18 cellular contexts compared by ENCODE assay signal in genomic region chr11:132831272-132831671, GRCh38.
"Had no signal": no experiment of that assay in that cellular context is flagged by ENCODE, and none has a peak within 500 bp of the region (broad histone marks: within the 10 kb centered on the region; RNA-seq: fewer than 3 reads in every experiment).

No MANE protein-coding gene starts in this region.

- H3K27me3 Mint-ChIP-seq: naive B cell had no signal

- H3K4me1 ChIP-seq: esophagus muscularis mucosa, foreskin keratinocyte, gastroesophageal sphincter, heart right ventricle, left lung, lower lobe of right lung had no signal

- H3K4me1 Mint-ChIP-seq: naive B cell had no signal

- H3K36me3 ChIP-seq: esophagus muscularis mucosa, gastroesophageal sphincter, heart right ventricle, left lung, lower lobe of right lung had no signal

- H3K4me3 Mint-ChIP-seq: mesothelial cell of epicardium, naive B cell had no signal

- H3K36me3 Mint-ChIP-seq: mesothelial cell of epicardium, naive B cell had no signal

- H3K27ac ChIP-seq: coronary artery, dorsolateral prefrontal cortex, esophagus muscularis mucosa, foreskin keratinocyte, gastroesophageal sphincter, heart right ventricle, left lung, lower lobe of right lung had no signal

- ATAC-seq: foreskin keratinocyte, gastroesophageal sphincter, heart right ventricle, left cardiac atrium, left lung, left ventricle myocardium superior, lower lobe of right lung, mucosa of descending colon had no signal

- H3K4me3 ChIP-seq: coronary artery, dorsolateral prefrontal cortex, esophagus muscularis mucosa, gastroesophageal sphincter, heart right ventricle, left lung, lower lobe of right lung, mucosa of descending colon had no signal

- H3K9me3 Mint-ChIP-seq: mesothelial cell of epicardium had no signal

- H3K9me3 ChIP-seq: esophagus muscularis mucosa, gastroesophageal sphincter, lower lobe of right lung had no signal

- H3K27me3 ChIP-seq: dorsolateral prefrontal cortex, foreskin keratinocyte, gastroesophageal sphincter, left lung had no signal

- H3K27ac Mint-ChIP-seq: mesothelial cell of epicardium, naive B cell had no signal

- DNase-seq: dermis blood vessel endothelial cell; dorsolateral prefrontal cortex; effector CD4-positive, alpha-beta T cell; effector memory CD4-positive, alpha-beta T cell; foreskin keratinocyte; heart right ventricle; hippocampal formation; left cardiac atrium; left lung; left ventricle myocardium superior; lower lobe of right lung; mesenchymal stem cell; mucosa of descending colon; naive B cell had no signal
